1 cellular context compared by ENCODE assay signal in the genomic region with DNA sequence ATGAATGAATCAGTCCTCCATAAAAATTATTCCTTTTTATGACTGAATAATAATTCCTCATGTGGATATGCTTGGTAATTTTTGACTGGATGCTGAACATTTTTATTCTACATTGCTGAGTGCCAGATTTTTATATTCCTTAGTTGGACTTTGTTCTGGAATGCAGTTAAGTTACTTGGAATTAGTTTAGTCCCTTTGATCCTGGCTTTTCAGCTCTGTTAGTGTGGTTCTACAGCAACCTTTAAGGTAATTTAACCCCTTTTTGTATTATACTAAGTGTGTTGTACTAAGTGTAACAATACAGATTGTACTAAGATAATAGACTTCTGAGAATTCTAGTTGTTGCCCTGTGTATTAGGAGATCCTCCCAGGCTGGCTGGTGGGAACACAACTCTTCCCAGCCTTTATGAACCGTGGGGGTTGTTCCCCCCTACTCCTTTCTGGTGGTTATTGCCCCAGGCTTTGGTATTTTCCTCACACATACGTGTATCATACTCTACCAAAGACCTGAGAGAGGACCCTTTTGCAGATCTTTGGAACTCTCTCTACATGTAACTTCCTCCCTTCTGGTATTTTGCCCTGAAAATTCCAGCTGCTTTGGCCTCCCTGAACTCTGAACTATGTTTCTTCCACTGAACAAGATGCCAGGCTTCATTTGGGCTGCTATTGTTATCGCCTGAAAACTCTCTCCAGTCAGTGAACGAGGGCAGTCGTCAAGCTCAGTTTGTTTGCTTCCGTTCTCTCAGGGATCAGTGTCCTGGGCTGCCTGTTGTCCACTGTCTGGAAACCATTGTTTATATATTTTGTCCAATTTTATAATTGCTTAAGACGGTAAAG.
A peak's percentile ranks its signal among the peaks of the same experiment; 100 is the strongest.
TF ChIP-seq lines count a peak whose summit lies in the region.

No MANE protein-coding gene starts in this region.

TF ChIP-seq in HepG2, 621 proteins besides CTCF, POLR2A, EP300 and RAD21 (continued from another document and continues in another):
- TF ChIP-seq GPBP1L1 (CRISPR knock-in tag; IDR thresholded peaks at IDR 0.05) (no peak), MED1 (CRISPR knock-in tag; IDR thresholded peaks at IDR 0.05) (no peak), RBM39 (IDR thresholded peaks at IDR 0.05; ENCODE audit: low read depth, low read length, poor library complexity, severe bottlenecking) (no peak), E2F2 (CRISPR knock-in tag; IDR thresholded peaks at IDR 0.05; ENCODE audit: borderline replicate concordance) (no peak), CENPX (CRISPR knock-in tag; IDR thresholded peaks at IDR 0.05) (no peak), ZNF274 (CRISPR knock-in tag; IDR thresholded peaks at IDR 0.05) (no peak), ZFP90 (CRISPR knock-in tag; IDR thresholded peaks at IDR 0.05; ENCODE audit: borderline replicate concordance) (no peak), TEAD3 (CRISPR knock-in tag; optimal IDR thresholded peaks at IDR 0.05; ENCODE audit: borderline replicate concordance) (peak; percentile 87), ZNF580 (CRISPR knock-in tag; IDR thresholded peaks at IDR 0.05; ENCODE audit: borderline replicate concordance, low read depth) (no peak), ZNF431 (CRISPR knock-in tag; IDR thresholded peaks at IDR 0.05; ENCODE audit: borderline replicate concordance, low read depth) (no peak), GMEB2 (CRISPR knock-in tag; IDR thresholded peaks at IDR 0.05; ENCODE audit: low read depth) (no peak), ZNF616 (CRISPR knock-in tag; IDR thresholded peaks at IDR 0.05; ENCODE audit: low read depth) (no peak), PREB (CRISPR knock-in tag; IDR thresholded peaks at IDR 0.05) (no peak), JARID2 (CRISPR knock-in tag; IDR thresholded peaks at IDR 0.05; ENCODE audit: insufficient replicate concordance) (no peak), RBFOX2 (IDR thresholded peaks at IDR 0.05; ENCODE audit: low read depth, low read length) (no peak), EHMT2 (IDR thresholded peaks at IDR 0.05; ENCODE audit: borderline replicate concordance, low read depth, low read length) (0 out of 2 replicates have a peak, but pooled peaks have one; percentile 20), NCOR1 (IDR thresholded peaks at IDR 0.05; ENCODE audit: borderline replicate concordance, low read length) (peak; percentile 49; the same call in 1 of the 2 replicates), PCBP1 (IDR thresholded peaks at IDR 0.05; ENCODE audit: borderline replicate concordance, low read depth, low read length) (no peak), ZFY (CRISPR knock-in tag; IDR thresholded peaks at IDR 0.05) (no peak), SNAI1 (CRISPR knock-in tag; IDR thresholded peaks at IDR 0.05; ENCODE audit: borderline replicate concordance) (no peak), ZNF446 (CRISPR knock-in tag; IDR thresholded peaks at IDR 0.05) (no peak), NCOA5 (CRISPR knock-in tag; IDR thresholded peaks at IDR 0.05) (no peak), PHF8 (CRISPR knock-in tag; IDR thresholded peaks at IDR 0.05) (peak; percentile 20; the same call in 1 of the 2 replicates), LRRFIP1 (CRISPR knock-in tag; conservative IDR thresholded peaks at IDR 0.05) (no peak), DRAP1 (CRISPR knock-in tag; IDR thresholded peaks at IDR 0.05) (peak; percentile 42; the same call in 1 of the 2 replicates), ZNF614 (CRISPR knock-in tag; IDR thresholded peaks at IDR 0.05; ENCODE audit: borderline replicate concordance) (peak; percentile 67; the same call in 1 of the 2 replicates), FOXP1 (IDR thresholded peaks at IDR 0.05) (no peak), FOXP1 (CRISPR knock-in tag; IDR thresholded peaks at IDR 0.05) (peak; percentile 23; the same call in 1 of the 2 replicates), ZNF761 (CRISPR knock-in tag; conservative IDR thresholded peaks at IDR 0.05) (peak; percentile 39; the same call in 1 of the 2 replicates), TFDP2 (CRISPR knock-in tag; IDR thresholded peaks at IDR 0.05) (no peak), ZNF775 (CRISPR knock-in tag; IDR thresholded peaks at IDR 0.05; ENCODE audit: borderline replicate concordance) (no peak), ZNF563 (CRISPR knock-in tag; IDR thresholded peaks at IDR 0.05) (no peak), NBN (conservative IDR thresholded peaks at IDR 0.05) (no peak), KDM4B (CRISPR knock-in tag; IDR thresholded peaks at IDR 0.05) (no peak), TOE1 (CRISPR knock-in tag; IDR thresholded peaks at IDR 0.05) (no peak), KLF6 (CRISPR knock-in tag; IDR thresholded peaks at IDR 0.05) (no peak)
- TF ChIP-seq, protein P1, sequence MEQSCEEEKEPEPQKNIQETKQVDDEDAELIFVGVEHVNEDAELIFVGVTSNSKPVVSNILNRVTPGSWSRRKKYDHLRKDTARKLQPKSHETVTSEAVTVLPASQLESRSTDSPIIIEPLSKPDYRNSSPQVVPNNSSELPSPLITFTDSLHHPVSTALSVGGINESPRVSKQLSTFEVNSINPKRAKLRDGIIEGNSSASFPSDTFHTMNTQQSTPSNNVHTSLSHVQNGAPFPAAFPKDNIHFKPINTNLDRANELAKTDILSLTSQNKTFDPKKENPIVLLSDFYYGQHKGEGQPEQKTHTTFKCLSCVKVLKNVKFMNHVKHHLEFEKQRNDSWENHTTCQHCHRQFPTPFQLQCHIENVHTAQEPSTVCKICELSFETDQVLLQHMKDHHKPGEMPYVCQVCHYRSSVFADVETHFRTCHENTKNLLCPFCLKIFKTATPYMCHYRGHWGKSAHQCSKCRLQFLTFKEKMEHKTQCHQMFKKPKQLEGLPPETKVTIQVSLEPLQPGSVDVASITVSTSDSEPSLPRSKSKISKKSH (CRISPR knock-in tag; IDR thresholded peaks at IDR 0.05; ENCODE audit: borderline replicate concordance) = no peak
- TF ChIP-seq, protein P2, sequence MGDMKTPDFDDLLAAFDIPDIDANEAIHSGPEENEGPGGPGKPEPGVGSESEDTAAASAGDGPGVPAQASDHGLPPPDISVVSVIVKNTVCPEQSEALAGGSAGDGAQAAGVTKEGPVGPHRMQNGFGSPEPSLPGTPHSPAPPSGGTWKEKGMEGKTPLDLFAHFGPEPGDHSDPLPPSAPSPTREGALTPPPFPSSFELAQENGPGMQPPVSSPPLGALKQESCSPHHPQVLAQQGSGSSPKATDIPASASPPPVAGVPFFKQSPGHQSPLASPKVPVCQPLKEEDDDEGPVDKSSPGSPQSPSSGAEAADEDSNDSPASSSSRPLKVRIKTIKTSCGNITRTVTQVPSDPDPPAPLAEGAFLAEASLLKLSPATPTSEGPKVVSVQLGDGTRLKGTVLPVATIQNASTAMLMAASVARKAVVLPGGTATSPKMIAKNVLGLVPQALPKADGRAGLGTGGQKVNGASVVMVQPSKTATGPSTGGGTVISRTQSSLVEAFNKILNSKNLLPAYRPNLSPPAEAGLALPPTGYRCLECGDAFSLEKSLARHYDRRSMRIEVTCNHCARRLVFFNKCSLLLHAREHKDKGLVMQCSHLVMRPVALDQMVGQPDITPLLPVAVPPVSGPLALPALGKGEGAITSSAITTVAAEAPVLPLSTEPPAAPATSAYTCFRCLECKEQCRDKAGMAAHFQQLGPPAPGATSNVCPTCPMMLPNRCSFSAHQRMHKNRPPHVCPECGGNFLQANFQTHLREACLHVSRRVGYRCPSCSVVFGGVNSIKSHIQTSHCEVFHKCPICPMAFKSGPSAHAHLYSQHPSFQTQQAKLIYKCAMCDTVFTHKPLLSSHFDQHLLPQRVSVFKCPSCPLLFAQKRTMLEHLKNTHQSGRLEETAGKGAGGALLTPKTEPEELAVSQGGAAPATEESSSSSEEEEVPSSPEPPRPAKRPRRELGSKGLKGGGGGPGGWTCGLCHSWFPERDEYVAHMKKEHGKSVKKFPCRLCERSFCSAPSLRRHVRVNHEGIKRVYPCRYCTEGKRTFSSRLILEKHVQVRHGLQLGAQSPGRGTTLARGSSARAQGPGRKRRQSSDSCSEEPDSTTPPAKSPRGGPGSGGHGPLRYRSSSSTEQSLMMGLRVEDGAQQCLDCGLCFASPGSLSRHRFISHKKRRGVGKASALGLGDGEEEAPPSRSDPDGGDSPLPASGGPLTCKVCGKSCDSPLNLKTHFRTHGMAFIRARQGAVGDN (CRISPR knock-in tag; IDR thresholded peaks at IDR 0.05) = no peak
- TF ChIP-seq, protein P3, sequence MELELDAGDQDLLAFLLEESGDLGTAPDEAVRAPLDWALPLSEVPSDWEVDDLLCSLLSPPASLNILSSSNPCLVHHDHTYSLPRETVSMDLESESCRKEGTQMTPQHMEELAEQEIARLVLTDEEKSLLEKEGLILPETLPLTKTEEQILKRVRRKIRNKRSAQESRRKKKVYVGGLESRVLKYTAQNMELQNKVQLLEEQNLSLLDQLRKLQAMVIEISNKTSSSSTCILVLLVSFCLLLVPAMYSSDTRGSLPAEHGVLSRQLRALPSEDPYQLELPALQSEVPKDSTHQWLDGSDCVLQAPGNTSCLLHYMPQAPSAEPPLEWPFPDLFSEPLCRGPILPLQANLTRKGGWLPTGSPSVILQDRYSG (CRISPR knock-in tag; IDR thresholded peaks at IDR 0.05) = no peak
